ENCODE assay signal across 9 cellular contexts in the genomic region with DNA sequence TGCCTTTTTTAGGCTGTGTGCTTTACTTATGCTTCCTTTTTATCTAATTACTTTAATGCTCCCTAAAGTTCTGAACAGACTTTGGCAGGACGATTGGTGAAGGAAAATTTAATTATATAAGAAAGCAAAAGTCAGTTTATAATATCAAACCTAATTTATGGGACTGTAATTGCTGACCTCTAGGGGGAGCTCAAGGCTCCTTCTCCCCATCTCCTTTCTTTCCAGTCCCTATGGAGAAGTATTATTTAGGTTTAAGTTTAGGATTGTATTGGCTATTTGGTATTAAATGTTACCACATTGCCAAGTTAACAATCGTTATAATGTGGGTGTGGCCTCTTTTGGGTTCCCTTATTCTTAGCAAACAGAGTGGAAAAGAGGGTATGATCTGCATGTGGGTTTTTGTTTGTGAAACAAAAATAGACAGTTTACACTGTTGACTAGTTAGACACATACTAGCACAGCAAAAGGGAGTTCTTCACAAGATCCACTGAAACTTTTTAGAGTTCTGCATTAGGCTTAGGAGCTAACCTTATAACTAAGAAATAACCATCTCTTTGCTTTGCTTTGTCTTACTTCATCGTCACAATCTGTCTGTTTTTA. TPM values are rescaled to one million over a fixed set of nuclear protein-coding genes. Genes with fewer than 3 reads are reported as not detected.
DNase-seq lines count a peak whose midpoint lies in the region; FAIRE-seq and TF ChIP-seq lines count a peak whose summit lies in the region.
"Had no signal": no experiment of that assay in that cellular context is flagged by ENCODE, and none has a peak within 500 bp of the region (broad histone marks: within the 10 kb centered on the region; RNA-seq: fewer than 3 reads in every experiment).

No MANE protein-coding gene starts in this region.

- H3K27ac Mint-ChIP-seq in nephron progenitor cell = no peak overlapping the region

- peak; percentile 75 for DNase-seq in NCI-H526 treated with DMSO at 0.1 percent for 48 hours (lab: John Stamatoyannopoulos, UW)
- DNase-seq in colonic mucosa = peak; percentile 34
- DNase-seq in nephron progenitor cell = peak; percentile 4
- no peak for DNase-seq in activated CD8-positive, alpha-beta memory T cell treated with anti-CD3 and anti-CD28 coated beads, Interleukin-2, amount 50 U/mL, for 4 hours
- no peak for DNase-seq in stimulated activated CD4-positive, alpha-beta T cell treated with anti-CD3 and anti-CD28 coated beads, Interleukin-4, amount 100 ng/mL, for 1 hour
- no peak for DNase-seq in occipital lobe (lab: John Stamatoyannopoulos, UW)

- no peaks in the 10 kb centered on the region for H3K4me1 ChIP-seq in colonic mucosa

- no peaks in the 10 kb centered on the region for H3K4me1 Mint-ChIP-seq in nephron progenitor cell

- H3K9me3 ChIP-seq in colonic mucosa = no peaks in the 10 kb centered on the region

- peaks cover 3% of the 10 kb centered on the region for H3K27me3 Mint-ChIP-seq in nephron progenitor cell (ENCODE audit: low read depth, poor library complexity)

- H3K36me3 Mint-ChIP-seq in nephron progenitor cell (ENCODE audit: low read depth) = no peaks in the 10 kb centered on the region

- no peak overlapping the region for H3K4me3 ChIP-seq in colonic mucosa

- no peaks in the 10 kb centered on the region for H3K36me3 ChIP-seq in colonic mucosa

- no peak overlapping the region for H3K9ac ChIP-seq in colonic mucosa (ENCODE audit: low read depth in 2 of 2, low read length in 2 of 2)

- no peak overlapping the region for H3K27ac ChIP-seq in 22Rv1
- no peak overlapping the region for H3K27ac ChIP-seq in colonic mucosa
- H3K27ac ChIP-seq: epithelial cell of prostate had no signal

- no peaks in the 10 kb centered on the region for H3K27me3 ChIP-seq in colonic mucosa

- peak; percentile 98 for TF ChIP-seq CTCF in 22Rv1 (IDR thresholded peaks at IDR 0.05)
- peak; percentile 58 for TF ChIP-seq CTCF in colonic mucosa (IDR thresholded peaks at IDR 0.05)
- peak; percentile 78 for TF ChIP-seq CTCF in nephron progenitor cell (IDR thresholded peaks at IDR 0.05)

- no peak overlapping the region for H3K4me3 Mint-ChIP-seq in nephron progenitor cell

- peaks cover 9% of the 10 kb centered on the region for H3K9me3 Mint-ChIP-seq in nephron progenitor cell

- FAIRE-seq in G401.6 (lab: Jason Lieb, UNC) = peak; percentile 88

- intact Hi-C loops in colonic mucosa (cut with DNase I) = no loop called here

RNA-seq across cellular contexts. Expression of a gene that starts 48.2 kb away (rescaled TPM):
- total RNA-seq in colonic mucosa (1 to 10 TPM in 1 of 2 donors, under 1 TPM in 1; 0.44 to 1.1 TPM), occipital lobe (1.6 TPM)

Comparison
In these comparisons a context has a peak if more than half of its experiments do, and no peak if none do; other contexts are left out.
1. DNase-seq: peak in NCI-H526 treated with DMSO at 0.1 percent for 48 hours (single experiment), colonic mucosa (single experiment) and nephron progenitor cell (single experiment); none in activated CD8-positive, alpha-beta memory T cell treated with anti-CD3 and anti-CD28 coated beads, Interleukin-2, amount 50 U/mL, for 4 hours (single experiment), stimulated activated CD4-positive, alpha-beta T cell treated with anti-CD3 and anti-CD28 coated beads, Interleukin-4, amount 100 ng/mL, for 1 hour (single experiment) and occipital lobe (single experiment).
2. Peak in every context shown above with its lines, with median percentiles within 50 percentile points of each other: CTCF ChIP-seq.